Comparison of ENCODE assay signal across 7 cellular contexts in the genomic region with DNA sequence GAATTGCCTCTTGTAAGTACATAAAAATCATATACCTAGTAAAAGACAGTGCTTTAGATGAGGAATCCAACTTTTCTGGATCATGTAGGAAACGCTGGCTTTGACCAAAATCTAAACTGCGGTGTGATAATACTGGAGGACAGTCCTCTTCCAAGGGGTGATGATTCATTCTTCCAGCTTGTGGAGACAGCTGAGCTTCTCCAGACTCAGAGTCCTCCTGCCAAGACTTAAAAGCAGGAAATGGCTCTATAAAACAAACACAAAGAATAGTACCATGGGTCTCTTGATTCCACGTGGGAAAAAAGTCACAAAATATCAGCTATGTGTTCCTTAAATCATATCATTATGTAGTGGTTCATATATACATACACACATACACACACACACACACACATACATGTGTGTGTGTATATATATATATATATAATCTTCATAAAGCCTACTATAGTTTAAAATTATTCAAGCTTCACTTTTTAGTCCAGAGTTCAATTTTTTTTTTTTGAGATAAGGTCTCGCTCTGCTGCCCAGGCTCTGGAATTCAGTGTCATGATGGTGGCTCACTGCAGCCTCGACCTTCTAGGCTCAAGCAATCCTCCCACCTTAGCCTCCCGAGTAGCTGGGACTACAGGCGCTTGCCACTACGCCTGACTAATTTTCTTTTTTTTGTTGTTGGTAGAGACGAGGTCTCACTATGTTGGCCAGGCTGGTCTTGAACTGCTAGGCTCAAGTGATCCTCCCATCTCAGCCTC.
DNase-seq lines count a peak whose midpoint lies in the region; ATAC-seq and TF ChIP-seq lines count a peak whose summit lies in the region.

No MANE protein-coding gene starts in this region.

- no peak for TF ChIP-seq POLR2A in thyroid gland (IDR thresholded peaks at IDR 0.05)

- H3K9me3 ChIP-seq in thyroid gland, result no peaks in the 10 kb centered on the region

- H3K4me1 Mint-ChIP-seq in brain, result no peaks in the 10 kb centered on the region

- no peak for ATAC-seq in GM18498 (IDR thresholded peaks at IDR 0.05; ENCODE audit: unreplicated experiment)
- ATAC-seq in HG03460 (IDR thresholded peaks at IDR 0.05; ENCODE audit: unreplicated experiment), result no peak

- 77 to 78% methylated on average over 9 of the region's 9 CpGs for WGBS in thyroid gland, 2 donors

- H3K36me3 Mint-ChIP-seq in brain, result peaks cover 55% of the 10 kb centered on the region

- H3K27me3 Mint-ChIP-seq in brain, result no peaks in the 10 kb centered on the region

- no peaks in the 10 kb centered on the region for H3K9me3 Mint-ChIP-seq in brain

- intact Hi-C loops in thyroid gland (cut with DNase I), result no loop called here

- H3K27me3 ChIP-seq in thyroid gland, result no peaks in the 10 kb centered on the region

- H3K36me3 ChIP-seq in thyroid gland, result peaks cover 3 to 6% of the 10 kb centered on the region in 2 donors

- no peak overlapping the region for H3K4me3 Mint-ChIP-seq in brain

- H3K27ac Mint-ChIP-seq in brain, result peak overlapping the region in 3 of 5 experiments; percentile 38 to 69 (median 50)

- H3K4me3 ChIP-seq in thyroid gland (replicated peaks in 1 of 3), result no peak overlapping the region

- H3K27ac ChIP-seq in thyroid gland, result peak overlapping the region; percentile 24 to 34 (median 24)

- peaks cover 6 to 15% of the 10 kb centered on the region in 2 donors for H3K4me1 ChIP-seq in thyroid gland

- no peak for TF ChIP-seq CTCF in brain (conservative IDR thresholded peaks at IDR 0.05)
- no peak for TF ChIP-seq CTCF in thyroid gland (IDR thresholded peaks at IDR 0.05)

- DNase-seq in HS-5 (ENCODE audit: low read depth) (peak; percentile 42), inferior parietal cortex (ENCODE audit: extremely low spot score) (peak; percentile 55), thyroid gland (peak in 1 of 2 donors; percentile 2), iPS-NIHi7 (ENCODE audit: extremely low spot score) (no peak)
